Comparison of ENCODE assay signal across 1 cellular context in the genomic region with DNA sequence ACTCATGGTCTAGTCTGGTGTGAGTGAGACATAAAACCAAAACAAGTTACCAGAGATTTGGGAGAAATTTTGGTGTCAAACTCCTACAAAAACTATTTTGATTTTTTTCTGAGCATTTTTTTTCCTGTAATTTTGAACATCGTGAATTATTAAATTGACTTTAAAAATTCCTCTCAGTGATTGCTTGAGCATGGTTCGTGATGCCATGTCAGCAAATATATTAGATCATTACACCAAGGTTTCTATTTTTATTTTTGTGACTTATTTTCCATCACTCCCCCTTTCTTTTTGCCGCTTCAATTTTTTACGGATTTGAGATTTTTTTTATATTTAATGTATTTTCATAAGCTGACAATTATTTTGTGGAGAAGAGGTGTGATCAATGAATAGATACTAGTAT.
TF ChIP-seq lines count a peak whose summit lies in the region.

No MANE protein-coding gene starts in this region.

TF ChIP-seq in K562, 482 proteins besides CTCF, POLR2A, EP300 and RAD21 (continued from another document):
- TF ChIP-seq MAFK (IDR thresholded peaks at IDR 0.05; ENCODE audit: low read length) (peak; percentile 30; the same call in 1 of the 2 replicates), FOSL1 (tag; conservative IDR thresholded peaks at IDR 0.05) (no peak)
